ENCODE assay signal across 25 cellular contexts in genomic region chr20:16219182-16219581, GRCh38.
"Had no signal": no experiment of that assay in that cellular context is flagged by ENCODE, and none has a peak within 500 bp of the region (broad histone marks: within the 10 kb centered on the region; RNA-seq: fewer than 3 reads in every experiment).

No MANE protein-coding gene starts in this region.

- H3K36me3 ChIP-seq: colonic mucosa, esophagus muscularis mucosa, esophagus squamous epithelium, gastrocnemius medialis, gastroesophageal sphincter, heart left ventricle, heart right ventricle had no signal

- ATAC-seq: effector memory CD8-positive, alpha-beta T cell; esophagus mucosa; foreskin keratinocyte; gastrocnemius medialis; gastroesophageal sphincter; heart left ventricle; heart right ventricle had no signal

- H3K27ac ChIP-seq: colonic mucosa, coronary artery, dorsolateral prefrontal cortex, epithelial cell of prostate, esophagus muscularis mucosa, esophagus squamous epithelium, foreskin keratinocyte, gastrocnemius medialis, gastroesophageal sphincter, heart left ventricle, heart right ventricle had no signal

- DNase-seq: colonic mucosa; cortex of kidney; dermis blood vessel endothelial cell; dorsolateral prefrontal cortex; effector CD4-positive, alpha-beta T cell; effector CD8-positive, alpha-beta T cell; effector memory CD4-positive, alpha-beta T cell; effector memory CD8-positive, alpha-beta T cell; erythroblast; esophagus squamous epithelium; foreskin fibroblast; foreskin keratinocyte; foreskin melanocyte; gastrocnemius medialis; glutamatergic neuron; head of caudate nucleus; heart left ventricle; heart right ventricle had no signal

- H3K4me1 ChIP-seq: colonic mucosa, esophagus muscularis mucosa, esophagus squamous epithelium, foreskin keratinocyte, gastrocnemius medialis, gastroesophageal sphincter had no signal

- H3K27ac Mint-ChIP-seq: dendritic cell treated with granulocyte-macrophage colony-stimulating factor and Interleukin-4, amounts not matched to agents 40 ng/mL and 50 ng/mL, for 4 days; effector memory CD8-positive, alpha-beta T cell; endodermal cell had no signal

- H3K9me3 ChIP-seq: colonic mucosa, esophagus squamous epithelium, gastrocnemius medialis had no signal

- H3K4me3 ChIP-seq: colonic mucosa, coronary artery, dorsolateral prefrontal cortex, esophagus muscularis mucosa, esophagus squamous epithelium, gastrocnemius medialis, gastroesophageal sphincter, heart left ventricle, heart right ventricle had no signal

- H3K27me3 ChIP-seq: colonic mucosa, esophagus muscularis mucosa, esophagus squamous epithelium, foreskin keratinocyte, gastrocnemius medialis, gastroesophageal sphincter, heart left ventricle, heart right ventricle had no signal

- H3K4me3 Mint-ChIP-seq: dendritic cell treated with granulocyte-macrophage colony-stimulating factor and Interleukin-4, amounts not matched to agents 40 ng/mL and 50 ng/mL, for 4 days; effector memory CD8-positive, alpha-beta T cell; endodermal cell had no signal

- H3K27me3 Mint-ChIP-seq: dendritic cell treated with granulocyte-macrophage colony-stimulating factor and Interleukin-4, amounts not matched to agents 40 ng/mL and 50 ng/mL, for 4 days; effector memory CD8-positive, alpha-beta T cell had no signal
